In genomic region chr1:197619008-197619640, GRCh38 we compare ENCODE assay signal across 9 cellular contexts.
DNase-seq lines count a peak whose midpoint lies in the region; ATAC-seq, FAIRE-seq and TF ChIP-seq lines count a peak whose summit lies in the region.
"Had no signal": no experiment of that assay in that cellular context is flagged by ENCODE, and none has a peak within 500 bp of the region (broad histone marks: within the 10 kb centered on the region; RNA-seq: fewer than 3 reads in every experiment).

No MANE protein-coding gene starts in this region.

- H2AFZ ChIP-seq in astrocyte (ENCODE audit: low read depth, low read length) = no peak overlapping the region

- intact Hi-C loops in CD14-positive monocyte (cut with micrococcal nuclease) = loop anchor here in 1 of 2 donors (10.0 kb wide), 1 partner anchor 296 kb away; the partner anchor contains the start of gene LHX9
- intact Hi-C loops in right lobe of liver (cut with DNase I) = no loop called here
- intact Hi-C loops in activated T-helper 1 cell treated with anti-CD3 and anti-CD28 coated beads, Interleukin-12 subunit alpha, Interleukin-12 subunit beta, Interleukin-2, Interleukin-4 antibody, amounts not matched to agents 30 ng/mL and 10 ng/mL and 1 ng/mL, durations not matched to agents 14 hours and 24 hours and 36 hours (cut with micrococcal nuclease) = loop anchor here (1.0 to 5.0 kb wide), 2 partner anchors 158 to 250 kb away; partner anchors contain the start of gene DENND1B

- WGBS in right lobe of liver (ENCODE audit: insufficient coverage, low coverage, low lambda C conversion rate, missing lambda C conversion rate) = 17% methylated on average over 2 of the region's 2 CpGs

- H3K4me1 Mint-ChIP-seq in CD14-positive monocyte = no peaks in the 10 kb centered on the region
- H3K4me1 Mint-ChIP-seq in astrocyte (ENCODE audit: low read depth, unreplicated experiment) = peaks cover 2% of the 10 kb centered on the region
- H3K4me1 Mint-ChIP-seq in activated T-helper 1 cell treated with anti-CD3 and anti-CD28 coated beads, Interleukin-12 subunit alpha, Interleukin-12 subunit beta, Interleukin-2, Interleukin-4 antibody, amounts not matched to agents 30 ng/mL and 10 ng/mL and 1 ng/mL, durations not matched to agents 14 hours and 24 hours and 36 hours (ENCODE audit: low read depth) = no peaks in the 10 kb centered on the region

- peaks cover 9 to 13% of the 10 kb centered on the region in 2 donors for H3K36me3 Mint-ChIP-seq in CD14-positive monocyte
- no peaks in the 10 kb centered on the region for H3K36me3 Mint-ChIP-seq in astrocyte (ENCODE audit: low read depth, unreplicated experiment)
- no peaks in the 10 kb centered on the region for H3K36me3 Mint-ChIP-seq in activated T-helper 1 cell treated with anti-CD3 and anti-CD28 coated beads, Interleukin-12 subunit alpha, Interleukin-12 subunit beta, Interleukin-2, Interleukin-4 antibody, amounts not matched to agents 30 ng/mL and 10 ng/mL and 1 ng/mL, durations not matched to agents 14 hours and 24 hours and 36 hours (ENCODE audit: low read depth)

- H3K27ac Mint-ChIP-seq in CD14-positive monocyte (no peak overlapping the region), astrocyte (ENCODE audit: unreplicated experiment) (no peak overlapping the region)
- no peak overlapping the region for H3K27ac Mint-ChIP-seq in activated T-helper 1 cell treated with anti-CD3 and anti-CD28 coated beads, Interleukin-12 subunit alpha, Interleukin-12 subunit beta, Interleukin-2, Interleukin-4 antibody, amounts not matched to agents 30 ng/mL and 10 ng/mL and 1 ng/mL, durations not matched to agents 14 hours and 24 hours and 36 hours
- H3K27ac Mint-ChIP-seq: stimulated activated naive CD8-positive, alpha-beta T cell treated with anti-CD3 and anti-CD28 coated beads, Interleukin-15, Interleukin-2, amounts not matched to agents 100 ng/mL and 50 ng/mL, for 24 hours had no signal

- H3K27me3 Mint-ChIP-seq in CD14-positive monocyte (ENCODE audit: low read depth in 3 of 3) (no peaks in the 10 kb centered on the region), astrocyte (ENCODE audit: low read depth, unreplicated experiment) (no peaks in the 10 kb centered on the region)
- no peaks in the 10 kb centered on the region for H3K27me3 Mint-ChIP-seq in activated T-helper 1 cell treated with anti-CD3 and anti-CD28 coated beads, Interleukin-12 subunit alpha, Interleukin-12 subunit beta, Interleukin-2, Interleukin-4 antibody, amounts not matched to agents 30 ng/mL and 10 ng/mL and 1 ng/mL, durations not matched to agents 14 hours and 24 hours and 36 hours (ENCODE audit: insufficient read depth)
- H3K27me3 Mint-ChIP-seq: stimulated activated naive CD8-positive, alpha-beta T cell treated with anti-CD3 and anti-CD28 coated beads, Interleukin-15, Interleukin-2, amounts not matched to agents 100 ng/mL and 50 ng/mL, for 24 hours had no signal

- DNase-seq in CD14-positive monocyte (ENCODE audit: low spot score) (no peak), NCI-H1105 (lab: John Stamatoyannopoulos, UW) (peak; percentile 10), astrocyte (ENCODE audit: low read depth) (peak; percentile 18), right lobe of liver (no peak)
- DNase-seq in activated CD4-positive, alpha-beta T cell treated with anti-CD3 and anti-CD28 coated beads, Interleukin-2, amount 50 U/mL, for 48 hours = no peak
- no peak for DNase-seq in activated T-helper 1 cell treated with anti-CD3 and anti-CD28 coated beads, Interleukin-12 subunit alpha, Interleukin-12 subunit beta, Interleukin-2, Interleukin-4 antibody, amounts not matched to agents 30 ng/mL and 10 ng/mL and 1 ng/mL, durations not matched to agents 14 hours and 24 hours and 36 hours (ENCODE audit: low spot score)
- DNase-seq in stimulated activated naive CD4-positive, alpha-beta T cell treated with Interleukin-2 at 50 U/mL for 16 hours (lab: John Stamatoyannopoulos, UW) = no peak

- no peak overlapping the region for H3K27ac ChIP-seq in astrocyte (ENCODE audit: low read depth, low read length)
- H3K27ac ChIP-seq in right lobe of liver = no peak overlapping the region

- no peak for TF ChIP-seq POLR2A in right lobe of liver (IDR thresholded peaks at IDR 0.05)

- H3K4me3 ChIP-seq in astrocyte (ENCODE audit: insufficient read depth, low read depth, low read length) = no peak overlapping the region
- H3K4me3 ChIP-seq in right lobe of liver = no peak overlapping the region

- no peaks in the 10 kb centered on the region for H3K27me3 ChIP-seq in astrocyte (ENCODE audit: insufficient read depth, low read length)
- no peaks in the 10 kb centered on the region for H3K27me3 ChIP-seq in right lobe of liver

- no peak overlapping the region for H3K9ac ChIP-seq in astrocyte (ENCODE audit: low read length)

- peak; percentile 37 for TF ChIP-seq CTCF in CD14-positive monocyte (IDR thresholded peaks at IDR 0.05)
- TF ChIP-seq CTCF in astrocyte (IDR thresholded peaks at IDR 0.05; ENCODE audit: insufficient read depth, low read depth, low read length) = peak; percentile 25
- peak; percentile 40 to 66 (median 56) for TF ChIP-seq CTCF in right lobe of liver (IDR thresholded peaks at IDR 0.05)

- no peak overlapping the region for H3K4me3 Mint-ChIP-seq in CD14-positive monocyte
- H3K4me3 Mint-ChIP-seq in astrocyte (ENCODE audit: unreplicated experiment) = no peak overlapping the region
- H3K4me3 Mint-ChIP-seq in activated T-helper 1 cell treated with anti-CD3 and anti-CD28 coated beads, Interleukin-12 subunit alpha, Interleukin-12 subunit beta, Interleukin-2, Interleukin-4 antibody, amounts not matched to agents 30 ng/mL and 10 ng/mL and 1 ng/mL, durations not matched to agents 14 hours and 24 hours and 36 hours = no peak overlapping the region
- H3K4me3 Mint-ChIP-seq: stimulated activated naive CD8-positive, alpha-beta T cell treated with anti-CD3 and anti-CD28 coated beads, Interleukin-15, Interleukin-2, amounts not matched to agents 100 ng/mL and 50 ng/mL, for 24 hours had no signal

- H3K36me3 ChIP-seq in astrocyte (ENCODE audit: insufficient read depth, low read length) (peaks cover 3% of the 10 kb centered on the region), right lobe of liver (no peaks in the 10 kb centered on the region)

- no peak for FAIRE-seq in astrocyte (lab: Jason Lieb, UNC)

- ATAC-seq in right lobe of liver (peak; percentile 45 to 61 (median 50)), HG03354 (IDR thresholded peaks at IDR 0.05; ENCODE audit: poor library complexity, severe bottlenecking, unreplicated experiment) (no peak)

- no peaks in the 10 kb centered on the region for H4K20me1 ChIP-seq in astrocyte (ENCODE audit: insufficient read depth, low read length)

- H3K4me1 ChIP-seq in astrocyte (ENCODE audit: insufficient read depth, low read length) (no peaks in the 10 kb centered on the region), right lobe of liver (peaks cover 0 to 35% (median 19%) of the 10 kb centered on the region in 4 donors)

- no peaks in the 10 kb centered on the region for H3K9me3 Mint-ChIP-seq in CD14-positive monocyte
- no peaks in the 10 kb centered on the region for H3K9me3 Mint-ChIP-seq in astrocyte (ENCODE audit: unreplicated experiment)
- no peaks in the 10 kb centered on the region for H3K9me3 Mint-ChIP-seq in activated T-helper 1 cell treated with anti-CD3 and anti-CD28 coated beads, Interleukin-12 subunit alpha, Interleukin-12 subunit beta, Interleukin-2, Interleukin-4 antibody, amounts not matched to agents 30 ng/mL and 10 ng/mL and 1 ng/mL, durations not matched to agents 14 hours and 24 hours and 36 hours
- H3K9me3 Mint-ChIP-seq: stimulated activated naive CD8-positive, alpha-beta T cell treated with anti-CD3 and anti-CD28 coated beads, Interleukin-15, Interleukin-2, amounts not matched to agents 100 ng/mL and 50 ng/mL, for 24 hours had no signal

- H3K9me3 ChIP-seq in astrocyte (ENCODE audit: insufficient read depth, low read depth, low read length) (no peaks in the 10 kb centered on the region), right lobe of liver (no peaks in the 10 kb centered on the region)

- no peaks in the 10 kb centered on the region for H3K79me2 ChIP-seq in astrocyte (ENCODE audit: insufficient read depth, low read length)

- H3K4me2 ChIP-seq in astrocyte (ENCODE audit: low read length) = no peak overlapping the region

Comparison
In these comparisons a context has a peak if more than half of its experiments do, and no peak if none do; other contexts are left out.
1. DNase-seq: peak in NCI-H1105 (single experiment) and astrocyte (single experiment); none in CD14-positive monocyte (single experiment), right lobe of liver (0 of 3), activated CD4-positive, alpha-beta T cell treated with anti-CD3 and anti-CD28 coated beads, Interleukin-2, amount 50 U/mL, for 48 hours (0 of 2), activated T-helper 1 cell treated with anti-CD3 and anti-CD28 coated beads, Interleukin-12 subunit alpha, Interleukin-12 subunit beta, Interleukin-2, Interleukin-4 antibody, amounts not matched to agents 30 ng/mL and 10 ng/mL and 1 ng/mL, durations not matched to agents 14 hours and 24 hours and 36 hours (single experiment) and stimulated activated naive CD4-positive, alpha-beta T cell treated with Interleukin-2 at 50 U/mL for 16 hours (single experiment).
2. Peak in every context shown above with its lines, with median percentiles within 50 percentile points of each other: CTCF ChIP-seq.